ENCODE assay signal across 10 cellular contexts in genomic region chr11:65636810-65637557, GRCh38. TPM values are rescaled to one million over a fixed set of nuclear protein-coding genes. Genes with fewer than 3 reads are reported as not detected.
A peak's percentile ranks its signal among the peaks of the same experiment; 100 is the strongest.
DNase-seq lines count a peak whose midpoint lies in the region; ATAC-seq and TF ChIP-seq lines count a peak whose summit lies in the region.
"Had no signal": no experiment of that assay in that cellular context is flagged by ENCODE, and none has a peak within 500 bp of the region (broad histone marks: within the 10 kb centered on the region; RNA-seq: fewer than 3 reads in every experiment).

No MANE protein-coding gene starts in this region.

- POLR2A ChIA-PET in WTC11 (lab: Charles Lee) = interaction anchor here (0.7 to 2.1 kb wide), 9 partner anchors 10 to 222 kb away, joined by 3 to 20 read pairs (median 6); partner anchors contain the start of genes CFL1, FAM89B, MUS81 and PCNX3

- no peak for TF ChIP-seq CTCF in WTC11 (IDR thresholded peaks at IDR 0.05)

- H3K27ac ChIP-seq in layer of hippocampus (ENCODE audit: low read depth, low read length) = peak overlapping the region; percentile 89

- H3K4me3 Mint-ChIP-seq in activated CD4-positive, alpha-beta T cell treated with anti-CD3 and anti-CD28 coated beads, Interleukin-2, amount 10 ng/mL, durations not matched to agents 24 days and 14 days = peak overlapping the region; percentile 84
- H3K4me3 Mint-ChIP-seq in WTC11 = peak overlapping the region; percentile 57; the same call in 1 of the 2 replicates
- H3K4me3 Mint-ChIP-seq in stimulated activated memory B cell treated with anti-CD40 and anti-IgM and Interleukin-4, amounts not matched to agents 10 μg/mL and 1 μg/mL and 100 μg/mL, for 72 hours = peak overlapping the region; percentile 81

- H3K27me3 Mint-ChIP-seq in activated CD4-positive, alpha-beta T cell treated with anti-CD3 and anti-CD28 coated beads, Interleukin-2, amount 10 ng/mL, durations not matched to agents 24 days and 14 days = no peaks in the 10 kb centered on the region
- H3K27me3 Mint-ChIP-seq in WTC11 (ENCODE audit: low read depth) = no peaks in the 10 kb centered on the region
- no peaks in the 10 kb centered on the region for H3K27me3 Mint-ChIP-seq in stimulated activated memory B cell treated with anti-CD40 and anti-IgM and Interleukin-4, amounts not matched to agents 10 μg/mL and 1 μg/mL and 100 μg/mL, for 72 hours

- ATAC-seq in WTC11 = no peak
- no peak for ATAC-seq in stimulated activated memory B cell treated with anti-CD40 and anti-IgM and Interleukin-4, amounts not matched to agents 10 μg/mL and 1 μg/mL and 100 μg/mL, for 72 hours
- ATAC-seq in GM21360 (IDR thresholded peaks at IDR 0.05; ENCODE audit: unreplicated experiment) = no peak

- DNase-seq in activated CD4-positive, alpha-beta T cell treated with anti-CD3 and anti-CD28 coated beads, Interleukin-2, amount 10 ng/mL, durations not matched to agents 24 days and 14 days = no peak
- DNase-seq in activated CD4-positive, alpha-beta T cell treated with anti-CD3 and anti-CD28 coated beads for 4 hours = no peak
- no peak for DNase-seq in WTC11 (ENCODE audit: low spot score)
- no peak for DNase-seq in DMS153 (lab: John Stamatoyannopoulos, UW)
- no peak for DNase-seq in NCI-H2227 treated with DMSO at 0.1 percent for 48 hours (lab: John Stamatoyannopoulos, UW)
- DNase-seq: NCI-H1694 treated with DMSO at 0.1 percent for 48 hours had no signal

- peak overlapping the region; percentile 60 for H3K27ac Mint-ChIP-seq in activated CD4-positive, alpha-beta T cell treated with anti-CD3 and anti-CD28 coated beads, Interleukin-2, amount 10 ng/mL, durations not matched to agents 24 days and 14 days
- peak overlapping the region; percentile 94 for H3K27ac Mint-ChIP-seq in WTC11
- peak overlapping the region; percentile 84 for H3K27ac Mint-ChIP-seq in stimulated activated memory B cell treated with anti-CD40 and anti-IgM and Interleukin-4, amounts not matched to agents 10 μg/mL and 1 μg/mL and 100 μg/mL, for 72 hours

- CTCF ChIA-PET in WTC11 (lab: Charles Lee) = interaction anchor here (0.6 to 2.6 kb wide), 29 partner anchors 10 to 948 kb away, joined by 3 to 36 read pairs (median 8); partner anchors contain the start of genes CCDC85B, FAM89B, FIBP and KAT5

- peaks cover 29% of the 10 kb centered on the region for H3K4me1 Mint-ChIP-seq in activated CD4-positive, alpha-beta T cell treated with anti-CD3 and anti-CD28 coated beads, Interleukin-2, amount 10 ng/mL, durations not matched to agents 24 days and 14 days
- peaks cover 22% of the 10 kb centered on the region for H3K4me1 Mint-ChIP-seq in WTC11
- peaks cover 51% of the 10 kb centered on the region for H3K4me1 Mint-ChIP-seq in stimulated activated memory B cell treated with anti-CD40 and anti-IgM and Interleukin-4, amounts not matched to agents 10 μg/mL and 1 μg/mL and 100 μg/mL, for 72 hours

- intact Hi-C loops in activated CD4-positive, alpha-beta T cell treated with anti-CD3 and anti-CD28 coated beads, Interleukin-2, amount 10 ng/mL, durations not matched to agents 24 days and 14 days (cut with micrococcal nuclease) = no loop called here

- peaks cover 26% of the 10 kb centered on the region for H3K36me3 Mint-ChIP-seq in activated CD4-positive, alpha-beta T cell treated with anti-CD3 and anti-CD28 coated beads, Interleukin-2, amount 10 ng/mL, durations not matched to agents 24 days and 14 days (ENCODE audit: low read depth)
- H3K36me3 Mint-ChIP-seq in WTC11 = peaks cover 14% of the 10 kb centered on the region
- peaks cover 51% of the 10 kb centered on the region for H3K36me3 Mint-ChIP-seq in stimulated activated memory B cell treated with anti-CD40 and anti-IgM and Interleukin-4, amounts not matched to agents 10 μg/mL and 1 μg/mL and 100 μg/mL, for 72 hours

- H3K9me3 Mint-ChIP-seq in activated CD4-positive, alpha-beta T cell treated with anti-CD3 and anti-CD28 coated beads, Interleukin-2, amount 10 ng/mL, durations not matched to agents 24 days and 14 days = no peaks in the 10 kb centered on the region
- H3K9me3 Mint-ChIP-seq in WTC11 = no peaks in the 10 kb centered on the region
- H3K9me3 Mint-ChIP-seq in stimulated activated memory B cell treated with anti-CD40 and anti-IgM and Interleukin-4, amounts not matched to agents 10 μg/mL and 1 μg/mL and 100 μg/mL, for 72 hours = no peaks in the 10 kb centered on the region

- H3K27me3 ChIP-seq in layer of hippocampus (ENCODE audit: control insufficient read depth, insufficient read depth, low read length) = no peaks in the 10 kb centered on the region

TF ChIP-seq in WTC11, 78 proteins besides CTCF, POLR2A, EP300 and RAD21:
- TF ChIP-seq JUN (CRISPR knock-in tag; IDR thresholded peaks at IDR 0.05) (no peak), ZNF512 (CRISPR knock-in tag; IDR thresholded peaks at IDR 0.05; ENCODE audit: borderline replicate concordance) (0 out of 2 replicates have a peak, but pooled peaks have one; percentile 41), ATF6 (CRISPR knock-in tag; IDR thresholded peaks at IDR 0.05) (no peak), NFATC4 (CRISPR knock-in tag; IDR thresholded peaks at IDR 0.05) (no peak), PRRX2 (CRISPR knock-in tag; IDR thresholded peaks at IDR 0.05) (no peak)
TF ChIP-seq in WTC11: peak in this region for 1.

RNA-seq across cellular contexts. Expression of gene SIPA1, which starts 0.9 kb away (rescaled TPM):
- 118 and 125 TPM in 2 replicates for total RNA-seq in activated CD4-positive, alpha-beta T cell treated with anti-CD3 and anti-CD28 coated beads, Interleukin-2, amount 10 ng/mL, durations not matched to agents 24 days and 14 days
- 63.3 to 71.7 TPM (median 65.4 TPM) in 3 replicates for total RNA-seq in WTC11 (2021)

RNA-seq across cellular contexts. Expression of gene PCNX3, which starts 21.4 kb away (rescaled TPM):
- total RNA-seq in activated CD4-positive, alpha-beta T cell treated with anti-CD3 and anti-CD28 coated beads, Interleukin-2, amount 10 ng/mL, durations not matched to agents 24 days and 14 days = 52.0 and 55.1 TPM in 2 replicates
- 44.6 to 51.6 TPM (median 45.8 TPM) in 3 replicates for total RNA-seq in WTC11 (2021)

RNA-seq across cellular contexts. Expression of gene MAP3K11, which starts 23.0 kb away (rescaled TPM):
- total RNA-seq in activated CD4-positive, alpha-beta T cell treated with anti-CD3 and anti-CD28 coated beads, Interleukin-2, amount 10 ng/mL, durations not matched to agents 24 days and 14 days = 89.1 and 90.7 TPM in 2 replicates
- total RNA-seq in WTC11 (2021) = 46.1 to 56.1 TPM (median 52.8 TPM) in 3 replicates

RNA-seq across cellular contexts. Expression of gene RELA, which starts 25.7 kb away (rescaled TPM):
- 95.7 and 98.2 TPM in 2 replicates for total RNA-seq in activated CD4-positive, alpha-beta T cell treated with anti-CD3 and anti-CD28 coated beads, Interleukin-2, amount 10 ng/mL, durations not matched to agents 24 days and 14 days
- 26.3 to 35.1 TPM (median 29.0 TPM) in 3 replicates for total RNA-seq in WTC11 (2021)

RNA-seq across cellular contexts. Expression of gene KCNK7, which starts 41.4 kb away (rescaled TPM):
- total RNA-seq in activated CD4-positive, alpha-beta T cell treated with anti-CD3 and anti-CD28 coated beads, Interleukin-2, amount 10 ng/mL, durations not matched to agents 24 days and 14 days = 0.69 and 1.3 TPM in 2 replicates
- 1.4 to 2.1 TPM (median 2.0 TPM) in 3 replicates for total RNA-seq in WTC11 (2021)
- total RNA-seq: kidney epithelial cell had no signal
